Comparison of ENCODE assay signal across 8 cellular contexts in genomic region chr3:51955893-51956770, GRCh38. TPM values are rescaled to one million over a fixed set of nuclear protein-coding genes. Genes with fewer than 3 reads are reported as not detected.
A peak's percentile ranks its signal among the peaks of the same experiment; 100 is the strongest.
DNase-seq lines count a peak whose midpoint lies in the region; ATAC-seq, FAIRE-seq and TF ChIP-seq lines count a peak whose summit lies in the region.

No MANE protein-coding gene starts in this region.

- no peak for FAIRE-seq in RCC 7860 (lab: Jason Lieb, UNC)

- no peaks in the 10 kb centered on the region for H3K36me3 Mint-ChIP-seq in activated T-helper 2 cell treated with anti-CD3 and anti-CD28 coated beads, Interferon-gamma antibody, Interleukin-2, Interleukin-4, amounts not matched to agents 10 μg/mL and 5 μg/mL and 100 μg/mL, durations not matched to agents 14 hours and 24 hours and 36 hours (ENCODE audit: low read depth)

- peaks cover 20 to 48% (median 39%) of the 10 kb centered on the region in 10 experiments for H3K4me1 ChIP-seq in BLaER1 treated with 17β-estradiol and CSF1 and Interleukin-3, amounts not matched to agents 10 nM and 100 nM
- H3K4me1 ChIP-seq in HUES64 (ENCODE audit: insufficient read depth, low read length) (no peaks in the 10 kb centered on the region), adipocyte (ENCODE audit: control insufficient read depth, insufficient read depth, low read length) (peaks cover 8% of the 10 kb centered on the region), heart left ventricle (peaks cover 0 to 27% (median 11%) of the 10 kb centered on the region in 12 donors), parathyroid adenoma (peaks cover 15% of the 10 kb centered on the region)

- no peaks in the 10 kb centered on the region for H3K79me2 ChIP-seq in parathyroid adenoma

- 3% methylated on average over 97 of the region's 97 CpGs for WGBS in HUES64
- 2 to 4% (median 4%) methylated on average over 50 to 97 of the region's 97 CpGs for WGBS in heart left ventricle, 4 donors

- peak; percentile 23 to 57 (median 41) for TF ChIP-seq CTCF in heart left ventricle (IDR thresholded peaks at IDR 0.05)
- peak; percentile 51 for TF ChIP-seq CTCF in parathyroid adenoma (IDR thresholded peaks at IDR 0.05)

- H3K27ac ChIP-seq in BLaER1 treated with 17β-estradiol and CSF1 and Interleukin-3, amounts not matched to agents 10 nM and 100 nM, result no peak overlapping the region
- H3K27ac ChIP-seq in HUES64 (ENCODE audit: low read depth, low read length) (no peak overlapping the region), heart left ventricle (peak overlapping the region; percentile 16 to 90 (median 79)), parathyroid adenoma (no peak overlapping the region)

- intact Hi-C loops in heart left ventricle (cut with DNase I), result loop anchor here in 1 of 10 donors (1.0 kb wide), 1 partner anchor 14 kb away; the partner anchor contains the start of gene PARP3
- intact Hi-C loops in activated T-helper 2 cell treated with anti-CD3 and anti-CD28 coated beads, Interferon-gamma antibody, Interleukin-2, Interleukin-4, amounts not matched to agents 10 μg/mL and 5 μg/mL and 100 μg/mL, durations not matched to agents 14 hours and 24 hours and 36 hours (cut with micrococcal nuclease), result no loop called here

- H3K4me2 ChIP-seq in BLaER1 treated with 17β-estradiol and CSF1 and Interleukin-3, amounts not matched to agents 10 nM and 100 nM, result peak overlapping the region; percentile 63 to 84 (median 72)
- H3K4me2 ChIP-seq in parathyroid adenoma (ENCODE audit: low read length), result peak overlapping the region; percentile 31

- peaks cover 8 to 44% (median 38%) of the 10 kb centered on the region in 11 experiments for H3K36me3 ChIP-seq in BLaER1 treated with 17β-estradiol and CSF1 and Interleukin-3, amounts not matched to agents 10 nM and 100 nM
- H3K36me3 ChIP-seq in HUES64 (ENCODE audit: insufficient read depth, low read length) (no peaks in the 10 kb centered on the region), adipocyte (ENCODE audit: control insufficient read depth, insufficient read depth, low read length, severe bottlenecking) (peaks cover 15% of the 10 kb centered on the region), heart left ventricle (peaks cover 0 to 34% (median 22%) of the 10 kb centered on the region in 9 donors), parathyroid adenoma (ENCODE audit: control insufficient read depth, insufficient read depth, low read length) (no peaks in the 10 kb centered on the region)

- ATAC-seq in heart left ventricle, result peak; percentile 18 to 87 (median 74)

- TF ChIP-seq POLR2A in heart left ventricle (IDR thresholded peaks at IDR 0.05), result no peak

- DNase-seq in adipocyte (ENCODE audit: low read depth) (peak; percentile 38), heart left ventricle (peak; percentile 67 to 84 (median 72)), RCC 7860 (ENCODE audit: low spot score) (no peak), NCI-H2107 treated with DMSO at 0.1 percent for 48 hours (lab: John Stamatoyannopoulos, UW; ENCODE audit: unreplicated experiment) (no peak)
- DNase-seq in activated T-helper 2 cell treated with anti-CD3 and anti-CD28 coated beads, Interferon-gamma antibody, Interleukin-2, Interleukin-4, amounts not matched to agents 10 μg/mL and 5 μg/mL and 100 μg/mL, durations not matched to agents 14 hours and 24 hours and 36 hours (ENCODE audit: low spot score), result no peak

- H3K27me3 ChIP-seq in BLaER1 treated with 17β-estradiol and CSF1 and Interleukin-3, amounts not matched to agents 10 nM and 100 nM, result peaks cover 31 to 47% (median 43%) of the 10 kb centered on the region in 11 experiments
- H3K27me3 ChIP-seq in HUES64 (ENCODE audit: insufficient read depth, low read length) (peaks cover 55% of the 10 kb centered on the region), adipocyte (replicated peaks; ENCODE audit: control insufficient read depth, insufficient read depth, low read length) (peaks cover 4% of the 10 kb centered on the region), heart left ventricle (peaks cover 0 to 21% (median 0%) of the 10 kb centered on the region in 9 donors), parathyroid adenoma (ENCODE audit: control insufficient read depth, insufficient read depth, low read length) (no peaks in the 10 kb centered on the region)

- no peaks in the 10 kb centered on the region for H3K9me3 ChIP-seq in BLaER1 treated with 17β-estradiol and CSF1 and Interleukin-3, amounts not matched to agents 10 nM and 100 nM (replicated peaks in 1 of 11)
- H3K9me3 ChIP-seq in HUES64 (ENCODE audit: insufficient read depth, low read depth, low read length) (no peaks in the 10 kb centered on the region), adipocyte (ENCODE audit: control insufficient read depth, low read length) (no peaks in the 10 kb centered on the region), heart left ventricle (no peaks in the 10 kb centered on the region), parathyroid adenoma (ENCODE audit: control insufficient read depth, low read length) (no peaks in the 10 kb centered on the region)

- peak overlapping the region; percentile 86 for H2AFZ ChIP-seq in parathyroid adenoma

- peaks cover 0 to 44% (median 18%) of the 10 kb centered on the region in 11 experiments; a peak in 15 of 22 replicates for H4K20me1 ChIP-seq in BLaER1 treated with 17β-estradiol and CSF1 and Interleukin-3, amounts not matched to agents 10 nM and 100 nM

- H3K27ac Mint-ChIP-seq in activated T-helper 2 cell treated with anti-CD3 and anti-CD28 coated beads, Interferon-gamma antibody, Interleukin-2, Interleukin-4, amounts not matched to agents 10 μg/mL and 5 μg/mL and 100 μg/mL, durations not matched to agents 14 hours and 24 hours and 36 hours, result no peak overlapping the region

- peak overlapping the region in 5 of 10 experiments; percentile 10 to 58 (median 34); a peak in 9 of 20 replicates for H3K4me3 ChIP-seq in BLaER1 treated with 17β-estradiol and CSF1 and Interleukin-3, amounts not matched to agents 10 nM and 100 nM
- H3K4me3 ChIP-seq in HUES64 (ENCODE audit: low read length), result peak overlapping the region; percentile 55
- no peak overlapping the region for H3K4me3 ChIP-seq in adipocyte (ENCODE audit: low read length)
- H3K4me3 ChIP-seq in heart left ventricle, result peak overlapping the region; percentile 9 to 62 (median 52)
- no peak overlapping the region for H3K4me3 ChIP-seq in parathyroid adenoma (ENCODE audit: low read depth, low read length)

- peak overlapping the region in 5 of 11 experiments; percentile 7 to 39 (median 15); a peak in 3 of 22 replicates for H3K9ac ChIP-seq in BLaER1 treated with 17β-estradiol and CSF1 and Interleukin-3, amounts not matched to agents 10 nM and 100 nM
- H3K9ac ChIP-seq in HUES64 (ENCODE audit: low read depth, low read length) (peak overlapping the region; percentile 51; the same call in 1 of the 2 replicates), adipocyte (ENCODE audit: low read length) (no peak overlapping the region), parathyroid adenoma (no peak overlapping the region)

- no peaks in the 10 kb centered on the region for H3K4me1 Mint-ChIP-seq in activated T-helper 2 cell treated with anti-CD3 and anti-CD28 coated beads, Interferon-gamma antibody, Interleukin-2, Interleukin-4, amounts not matched to agents 10 μg/mL and 5 μg/mL and 100 μg/mL, durations not matched to agents 14 hours and 24 hours and 36 hours (ENCODE audit: low read depth)

- no peak overlapping the region for H3K4me3 Mint-ChIP-seq in activated T-helper 2 cell treated with anti-CD3 and anti-CD28 coated beads, Interferon-gamma antibody, Interleukin-2, Interleukin-4, amounts not matched to agents 10 μg/mL and 5 μg/mL and 100 μg/mL, durations not matched to agents 14 hours and 24 hours and 36 hours (ENCODE audit: low read depth)

- peaks cover 31% of the 10 kb centered on the region for H3K27me3 Mint-ChIP-seq in activated T-helper 2 cell treated with anti-CD3 and anti-CD28 coated beads, Interferon-gamma antibody, Interleukin-2, Interleukin-4, amounts not matched to agents 10 μg/mL and 5 μg/mL and 100 μg/mL, durations not matched to agents 14 hours and 24 hours and 36 hours (ENCODE audit: low read depth)

- H3K9me3 Mint-ChIP-seq in activated T-helper 2 cell treated with anti-CD3 and anti-CD28 coated beads, Interferon-gamma antibody, Interleukin-2, Interleukin-4, amounts not matched to agents 10 μg/mL and 5 μg/mL and 100 μg/mL, durations not matched to agents 14 hours and 24 hours and 36 hours, result no peaks in the 10 kb centered on the region

RNA-seq across cellular contexts. Expression of gene GPR62, which starts 1.0 kb away (rescaled TPM):
- polyA plus RNA-seq in HUES64 (2013, experiment 1 of 2), result 0.10 TPM
- polyA plus RNA-seq in HUES64 (2013, experiment 2 of 2), result 0.13 TPM
- total RNA-seq in heart left ventricle, result under 1 TPM in 5 of 9 donors, not detected in 4; 0.13 to 0.27 (median 0.21) TPM
- under 1 TPM; 0.06 to 0.11 TPM for polyA plus RNA-seq in heart left ventricle
- total RNA-seq in activated T-helper 2 cell treated with anti-CD3 and anti-CD28 coated beads, Interferon-gamma antibody, Interleukin-2, Interleukin-4, amounts not matched to agents 10 μg/mL and 5 μg/mL and 100 μg/mL, durations not matched to agents 14 hours and 24 hours and 36 hours, result not detected in 2 replicates

RNA-seq across cellular contexts. Expression of gene PCBP4, which starts 11.1 kb away (rescaled TPM):
- polyA plus RNA-seq in HUES64 (2013, experiment 1 of 2), result 28.1 TPM
- polyA plus RNA-seq in HUES64 (2013, experiment 2 of 2), result 39.0 TPM
- 100 to 1,000 TPM in 2 of 9 donors, 10 to 100 TPM in 7; 55.4 to 149 (median 63.9) TPM for total RNA-seq in heart left ventricle
- 100 to 1,000 TPM in 1 of 2 donors, 10 to 100 TPM in 1; 64.8 to 101 TPM for polyA plus RNA-seq in heart left ventricle
- total RNA-seq in activated T-helper 2 cell treated with anti-CD3 and anti-CD28 coated beads, Interferon-gamma antibody, Interleukin-2, Interleukin-4, amounts not matched to agents 10 μg/mL and 5 μg/mL and 100 μg/mL, durations not matched to agents 14 hours and 24 hours and 36 hours, result 21.1 and 23.8 TPM in 2 replicates

RNA-seq across cellular contexts. Expression of gene PARP3, which starts 14.0 kb away (rescaled TPM):
- polyA plus RNA-seq in HUES64 (2013, experiment 1 of 2), result 1.4 TPM
- 1.5 TPM for polyA plus RNA-seq in HUES64 (2013, experiment 2 of 2)
- 10 to 100 TPM; 11.0 to 37.5 (median 14.5) TPM for total RNA-seq in heart left ventricle
- polyA plus RNA-seq in heart left ventricle, result 1 to 10 TPM; 7.0 to 9.1 TPM
- total RNA-seq in activated T-helper 2 cell treated with anti-CD3 and anti-CD28 coated beads, Interferon-gamma antibody, Interleukin-2, Interleukin-4, amounts not matched to agents 10 μg/mL and 5 μg/mL and 100 μg/mL, durations not matched to agents 14 hours and 24 hours and 36 hours, result 15.8 and 18.9 TPM in 2 replicates

RNA-seq across cellular contexts. Expression of gene RRP9, which starts 14.4 kb away (rescaled TPM):
- polyA plus RNA-seq in HUES64 (2013, experiment 1 of 2), result 39.5 TPM
- 29.1 TPM for polyA plus RNA-seq in HUES64 (2013, experiment 2 of 2)
- total RNA-seq in heart left ventricle, result 10 to 100 TPM in 5 of 9 donors, 1 to 10 TPM in 4; 6.1 to 14.7 (median 10.2) TPM
- polyA plus RNA-seq in heart left ventricle, result 10 to 100 TPM; 12.4 to 30.8 TPM
- total RNA-seq in activated T-helper 2 cell treated with anti-CD3 and anti-CD28 coated beads, Interferon-gamma antibody, Interleukin-2, Interleukin-4, amounts not matched to agents 10 μg/mL and 5 μg/mL and 100 μg/mL, durations not matched to agents 14 hours and 24 hours and 36 hours, result 57.5 and 58.2 TPM in 2 replicates

RNA-seq across cellular contexts. Expression of gene ABHD14B, which starts 17.7 kb away (rescaled TPM):
- 2.8 TPM for polyA plus RNA-seq in HUES64 (2013, experiment 1 of 2)
- 4.8 TPM for polyA plus RNA-seq in HUES64 (2013, experiment 2 of 2)
- total RNA-seq in heart left ventricle, result 10 to 100 TPM in 7 of 9 donors, 1 to 10 TPM in 2; 8.7 to 22.2 (median 12.3) TPM
- polyA plus RNA-seq in heart left ventricle, result 10 to 100 TPM; 11.5 to 19.8 TPM
- 49.2 and 51.6 TPM in 2 replicates for total RNA-seq in activated T-helper 2 cell treated with anti-CD3 and anti-CD28 coated beads, Interferon-gamma antibody, Interleukin-2, Interleukin-4, amounts not matched to agents 10 μg/mL and 5 μg/mL and 100 μg/mL, durations not matched to agents 14 hours and 24 hours and 36 hours

Comparison
In these comparisons a context has a peak if more than half of its experiments do, and no peak if none do; other contexts are left out.
1. H3K27ac ChIP-seq: peak in heart left ventricle (12 of 12); none in BLaER1 treated with 17β-estradiol and CSF1 and Interleukin-3, amounts not matched to agents 10 nM and 100 nM (0 of 11), HUES64 (single experiment) and parathyroid adenoma (single experiment).
2. H3K4me3 ChIP-seq: peak in HUES64 (single experiment) and heart left ventricle (12 of 12); none in adipocyte (single experiment) and parathyroid adenoma (single experiment).
3. DNase-seq: peak in adipocyte (single experiment) and heart left ventricle (5 of 5); none in RCC 7860 (single experiment), NCI-H2107 treated with DMSO at 0.1 percent for 48 hours (single experiment) and activated T-helper 2 cell treated with anti-CD3 and anti-CD28 coated beads, Interferon-gamma antibody, Interleukin-2, Interleukin-4, amounts not matched to agents 10 μg/mL and 5 μg/mL and 100 μg/mL, durations not matched to agents 14 hours and 24 hours and 36 hours (single experiment).